ENCODE assay signal across 8 cellular contexts in the genomic region with DNA sequence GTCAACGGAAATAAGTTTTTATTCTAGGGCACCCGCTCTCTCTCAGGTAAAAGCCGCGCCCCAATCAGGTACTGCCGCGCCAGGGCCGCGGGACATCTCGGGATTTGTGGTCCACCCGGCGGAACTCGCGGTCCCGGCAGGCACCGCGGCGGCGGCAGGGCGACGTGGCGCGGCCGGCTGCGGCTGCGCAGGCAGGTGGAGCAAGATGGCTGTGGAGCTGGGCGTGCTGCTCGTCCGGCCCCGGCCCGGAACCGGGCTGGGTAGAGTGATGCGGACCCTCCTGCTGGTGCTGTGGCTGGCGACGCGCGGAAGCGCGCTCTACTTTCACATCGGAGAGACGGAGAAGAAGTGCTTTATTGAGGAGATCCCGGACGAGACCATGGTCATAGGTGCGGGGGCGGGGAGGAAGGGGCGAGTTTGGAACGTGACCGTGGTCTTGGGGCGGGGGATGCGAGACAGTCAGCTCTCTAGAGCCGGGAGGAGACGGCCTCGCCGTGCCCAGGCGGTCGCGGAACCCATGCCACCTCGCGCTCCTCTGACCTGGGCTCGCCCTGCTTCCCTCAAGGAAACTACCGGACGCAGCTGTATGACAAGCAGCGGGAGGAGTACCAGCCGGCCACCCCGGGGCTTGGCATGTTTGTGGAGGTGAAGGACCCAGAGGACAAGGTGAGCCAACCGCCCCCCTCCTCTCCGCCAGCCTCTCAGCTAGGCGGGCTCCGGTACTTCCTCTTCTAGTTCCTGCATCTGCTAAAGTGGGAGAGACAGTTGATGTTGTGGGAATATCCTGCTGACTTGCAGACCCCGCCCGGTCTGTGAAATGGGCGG.
DNase-seq lines count a peak whose midpoint lies in the region; ATAC-seq lines count a peak whose summit lies in the region.

A gene (plus strand): TSS at position 194 of the 825 bp plus-strand sequence. CDS start 12 bp downstream, at position 206.

- ATAC-seq in GM18867 (IDR thresholded peaks at IDR 0.05; ENCODE audit: unreplicated experiment) (peak; percentile 93), HG03097 (IDR thresholded peaks at IDR 0.05; ENCODE audit: low FRiP score, unreplicated experiment) (peak; percentile 90)

- H3K27ac ChIP-seq in cingulate gyrus (ENCODE audit: low read depth, low read length) = peak within 1 kb of the TSS; percentile 65

- DNase-seq in AG08395 (ENCODE audit: low spot score) (peak; percentile 93), NCI-H226 (peak; percentile 86), kidney tubule cell (ENCODE audit: low spot score) (peak; percentile 89)
- DNase-seq in activated CD4-positive, alpha-beta T cell treated with anti-CD3 and anti-CD28 coated beads for 48 hours = peak; percentile 92
- DNase-seq in stimulated activated CD4-positive, alpha-beta T cell treated with anti-CD3 and anti-CD28 coated beads, Interleukin-1b, Interleukin-23, amount 100 ng/mL, for 1 hour (ENCODE audit: low read depth in 2 of 2) = peak; percentile 71

Comparison
In these comparisons a context has a peak if more than half of its experiments do, and no peak if none do; other contexts are left out.
1. Peak in every context shown above with its lines: DNase-seq, ATAC-seq and H3K27ac ChIP-seq.